In the genomic region with DNA sequence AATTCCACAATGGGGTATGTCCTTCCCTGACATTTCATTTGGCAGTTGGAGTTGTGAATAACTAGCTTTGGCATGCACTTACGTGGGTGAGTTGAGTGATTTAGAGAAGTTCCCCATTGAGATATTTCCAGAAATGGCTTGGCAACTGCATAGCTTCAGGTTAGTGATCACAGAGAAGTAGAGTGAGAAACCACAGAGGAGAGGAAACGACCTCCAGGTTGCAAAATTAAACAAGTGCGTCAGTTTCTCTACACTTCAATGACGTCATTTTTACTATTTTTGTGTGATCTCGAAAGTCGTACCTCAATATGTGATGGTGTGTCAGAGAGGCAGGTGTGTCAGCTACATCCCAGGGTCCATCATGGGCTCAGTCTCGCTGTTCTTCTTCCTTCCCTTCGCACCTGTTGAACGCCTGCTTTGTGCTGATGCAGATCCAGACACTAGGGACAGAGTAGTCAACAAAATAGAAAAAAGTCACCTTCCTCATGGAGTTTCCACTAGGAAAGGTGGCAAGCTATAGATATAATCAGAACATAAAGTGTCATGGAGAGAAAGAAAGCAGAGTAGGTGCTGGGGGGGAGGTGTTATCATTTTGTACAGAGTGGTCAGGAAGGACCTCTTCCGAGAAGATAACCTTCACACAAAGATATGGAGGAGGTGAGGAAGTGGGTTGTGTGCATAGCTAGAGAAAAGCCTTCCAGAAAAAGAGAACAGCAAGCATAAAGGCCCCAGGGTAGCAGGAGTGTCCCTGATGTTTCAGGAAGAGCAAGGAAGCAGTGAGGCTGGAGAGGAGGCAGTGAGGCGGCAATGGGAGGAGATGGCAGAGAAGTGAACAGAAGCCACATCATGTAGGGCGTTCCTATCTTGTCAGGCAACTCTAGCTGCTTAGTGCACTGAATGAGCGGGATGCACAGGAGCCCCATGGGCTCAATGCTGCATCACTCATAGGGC, we compare ENCODE assay signal across 9 cellular contexts.
DNase-seq lines count a peak whose midpoint lies in the region; ATAC-seq lines count a peak whose summit lies in the region.
"Had no signal": no experiment of that assay in that cellular context is flagged by ENCODE, and none has a peak within 500 bp of the region (broad histone marks: within the 10 kb centered on the region; RNA-seq: fewer than 3 reads in every experiment).

No MANE protein-coding gene starts in this region.

- peak overlapping the region; percentile 92 for H3K27ac Mint-ChIP-seq in activated T-cell treated with anti-CD3 and anti-CD28 coated beads, Interleukin-2, amount 50 U/mL, for 24 hours
- H3K27ac Mint-ChIP-seq in T-helper 17 cell: peak overlapping the region; percentile 49
- H3K27ac Mint-ChIP-seq in natural killer cell treated with Interleukin-12 subunit alpha and Interleukin-12 subunit beta and Interleukin-15 and Interleukin-18, amount 100 ng/mL, for 72 hours: peak overlapping the region; percentile 95 to 99

- H3K27me3 Mint-ChIP-seq in activated T-cell treated with anti-CD3 and anti-CD28 coated beads, Interleukin-2, amount 50 U/mL, for 24 hours: no peaks in the 10 kb centered on the region
- no peaks in the 10 kb centered on the region for H3K27me3 Mint-ChIP-seq in T-helper 17 cell
- H3K27me3 Mint-ChIP-seq in natural killer cell treated with Interleukin-12 subunit alpha and Interleukin-12 subunit beta and Interleukin-15 and Interleukin-18, amount 100 ng/mL, for 72 hours: no peaks in the 10 kb centered on the region

- peaks cover 48% of the 10 kb centered on the region for H3K4me1 Mint-ChIP-seq in activated T-cell treated with anti-CD3 and anti-CD28 coated beads, Interleukin-2, amount 50 U/mL, for 24 hours (ENCODE audit: low read depth)
- H3K4me1 Mint-ChIP-seq in T-helper 17 cell: peaks cover 11% of the 10 kb centered on the region
- H3K4me1 Mint-ChIP-seq in natural killer cell treated with Interleukin-12 subunit alpha and Interleukin-12 subunit beta and Interleukin-15 and Interleukin-18, amount 100 ng/mL, for 72 hours (ENCODE audit: low read depth in 2 of 2): peaks cover 75 to 89% of the 10 kb centered on the region in 2 donors

- no peaks in the 10 kb centered on the region for H3K9me3 ChIP-seq in T-helper 17 cell (ENCODE audit: control insufficient read depth, low read length, poor library complexity, severe bottlenecking)
- H3K9me3 ChIP-seq: right lobe of liver had no signal

- peaks cover 34% of the 10 kb centered on the region for H3K9me3 Mint-ChIP-seq in activated T-cell treated with anti-CD3 and anti-CD28 coated beads, Interleukin-2, amount 50 U/mL, for 24 hours
- H3K9me3 Mint-ChIP-seq in natural killer cell treated with Interleukin-12 subunit alpha and Interleukin-12 subunit beta and Interleukin-15 and Interleukin-18, amount 100 ng/mL, for 72 hours: peaks cover 5% of the 10 kb centered on the region

- peak; percentile 82 for ATAC-seq in HG02973 (IDR thresholded peaks at IDR 0.05; ENCODE audit: unreplicated experiment)
- ATAC-seq in T-helper 17 cell: peak; percentile 66
- ATAC-seq in natural killer cell treated with Interleukin-12 subunit alpha and Interleukin-12 subunit beta and Interleukin-15 and Interleukin-18, amount 100 ng/mL, for 72 hours: peak; percentile 70 to 77

- peak overlapping the region; percentile 15 for H3K4me3 Mint-ChIP-seq in activated T-cell treated with anti-CD3 and anti-CD28 coated beads, Interleukin-2, amount 50 U/mL, for 24 hours
- peak overlapping the region; percentile 37 for H3K4me3 Mint-ChIP-seq in T-helper 17 cell
- H3K4me3 Mint-ChIP-seq in natural killer cell treated with Interleukin-12 subunit alpha and Interleukin-12 subunit beta and Interleukin-15 and Interleukin-18, amount 100 ng/mL, for 72 hours: peak overlapping the region; percentile 82

- peak; percentile 44 for DNase-seq in activated T-cell treated with anti-CD3 and anti-CD28 coated beads, Interleukin-2, amount 50 U/mL, for 24 hours
- no peak for DNase-seq in activated T-cell treated with anti-CD3 and anti-CD28 coated beads, Interleukin-2, amount 50 U/mL, for 1 hour
- DNase-seq in T-helper 17 cell (no peak), NCI-H2029 (lab: John Stamatoyannopoulos, UW) (no peak), SIG-M5 (lab: John Stamatoyannopoulos, UW) (no peak), NCI-H1436 (lab: John Stamatoyannopoulos, UW) (no peak)
- DNase-seq in natural killer cell treated with Interleukin-12 subunit alpha and Interleukin-12 subunit beta and Interleukin-15 and Interleukin-18, amount 100 ng/mL, for 72 hours (ENCODE audit: low spot score): peak; percentile 76
- DNase-seq: right lobe of liver had no signal

- peaks cover 74% of the 10 kb centered on the region for H3K36me3 Mint-ChIP-seq in activated T-cell treated with anti-CD3 and anti-CD28 coated beads, Interleukin-2, amount 50 U/mL, for 24 hours (ENCODE audit: low read depth)
- H3K36me3 Mint-ChIP-seq in T-helper 17 cell (ENCODE audit: low read depth): peaks cover 8% of the 10 kb centered on the region
- H3K36me3 Mint-ChIP-seq in natural killer cell treated with Interleukin-12 subunit alpha and Interleukin-12 subunit beta and Interleukin-15 and Interleukin-18, amount 100 ng/mL, for 72 hours: peaks cover 65% of the 10 kb centered on the region

Comparison
In these comparisons a context has a peak if more than half of its experiments do, and no peak if none do; other contexts are left out.
1. DNase-seq: peak in activated T-cell treated with anti-CD3 and anti-CD28 coated beads, Interleukin-2, amount 50 U/mL, for 24 hours (single experiment) and natural killer cell treated with Interleukin-12 subunit alpha and Interleukin-12 subunit beta and Interleukin-15 and Interleukin-18, amount 100 ng/mL, for 72 hours (single experiment); none in activated T-cell treated with anti-CD3 and anti-CD28 coated beads, Interleukin-2, amount 50 U/mL, for 1 hour (single experiment), T-helper 17 cell (0 of 3), NCI-H2029 (single experiment), SIG-M5 (single experiment) and NCI-H1436 (single experiment).
2. H3K4me3 Mint-ChIP-seq: peak in every context shown above with its lines; median percentile 82 in natural killer cell treated with Interleukin-12 subunit alpha and Interleukin-12 subunit beta and Interleukin-15 and Interleukin-18, amount 100 ng/mL, for 72 hours; 37 in T-helper 17 cell; 15 in activated T-cell treated with anti-CD3 and anti-CD28 coated beads, Interleukin-2, amount 50 U/mL, for 24 hours.
3. Peak in every context shown above with its lines, with median percentiles within 50 percentile points of each other: H3K27ac Mint-ChIP-seq and ATAC-seq.